Comparison of ENCODE assay signal across 24 cellular contexts in the genomic region with DNA sequence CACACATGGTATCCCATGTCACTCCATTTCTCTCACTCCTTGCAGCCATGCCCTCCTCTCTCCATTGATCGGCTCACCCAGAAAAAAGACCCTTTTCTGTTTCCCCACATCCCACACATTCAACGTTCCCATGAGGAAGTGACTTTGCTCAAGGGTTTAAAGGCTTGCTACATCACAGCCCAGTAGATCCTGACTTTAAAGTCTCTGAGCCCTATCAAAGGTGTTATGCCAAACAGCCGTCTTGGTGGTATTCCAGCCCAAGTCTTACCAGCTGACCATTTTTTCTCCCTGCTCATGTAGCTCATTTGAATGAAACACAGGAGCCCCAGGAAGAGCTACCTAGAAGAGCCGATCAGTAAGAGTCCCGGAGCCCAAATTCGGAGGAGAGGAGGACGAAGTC. TPM values are rescaled to one million over a fixed set of nuclear protein-coding genes. Genes with fewer than 3 reads are reported as not detected.
DNase-seq lines count a peak whose midpoint lies in the region; ATAC-seq and TF ChIP-seq lines count a peak whose summit lies in the region.
"Had no signal": no experiment of that assay in that cellular context is flagged by ENCODE, and none has a peak within 500 bp of the region (broad histone marks: within the 10 kb centered on the region; RNA-seq: fewer than 3 reads in every experiment).

No MANE protein-coding gene starts in this region.

- no peak for TF ChIP-seq POLR2A in body of pancreas (IDR thresholded peaks at IDR 0.05)

- CTCF ChIA-PET in activated CD4-positive, alpha-beta T cell treated with anti-CD3 and anti-CD28 coated beads, Interleukin-2, amount 10 ng/mL, durations not matched to agents 7 days and 5 days (lab: Charles Lee) = no interaction called here
- CTCF ChIA-PET in Caco-2 (lab: Charles Lee) = no interaction called here

- 60 to 68% methylated on average over 7 of the region's 7 CpGs for WGBS in body of pancreas, 2 donors

- H3K4me1 Mint-ChIP-seq in activated CD4-positive, alpha-beta T cell treated with anti-CD3 and anti-CD28 coated beads, Interleukin-2, amount 10 ng/mL, durations not matched to agents 7 days and 5 days = peaks cover 12% of the 10 kb centered on the region
- H3K4me1 Mint-ChIP-seq in Caco-2 (ENCODE audit: low read depth, unreplicated experiment) = peaks cover 25% of the 10 kb centered on the region
- peaks cover 8% of the 10 kb centered on the region for H3K4me1 Mint-ChIP-seq in nephron progenitor cell
- peaks cover 3% of the 10 kb centered on the region; the same call in 2 of the 3 replicates for H3K4me1 Mint-ChIP-seq in GM23338

- ATAC-seq in body of pancreas = no peak
- no peak for ATAC-seq in HG02885 (IDR thresholded peaks at IDR 0.05; ENCODE audit: poor library complexity, unreplicated experiment)
- no peak for ATAC-seq in GM23338
- ATAC-seq: HCT116, left lobe of liver, sciatic nerve had no signal

- no peak for DNase-seq in activated CD4-positive, alpha-beta T cell treated with anti-CD3 and anti-CD28 coated beads, Interleukin-2, amount 10 ng/mL, durations not matched to agents 7 days and 5 days
- DNase-seq in activated CD4-positive, alpha-beta T cell treated with anti-CD3 and anti-CD28 coated beads, Interleukin-2, amount 50 U/mL, for 48 hours = no peak
- DNase-seq in Caco-2 = no peak
- DNase-seq in body of pancreas = peak in 3 of 4 donors; percentile 24 to 53 (median 38)
- DNase-seq in nephron progenitor cell = no peak
- no peak for DNase-seq in Karpas-422
- no peak for DNase-seq in GM23338 (ENCODE audit: low spot score)
- DNase-seq: activated CD4-positive, alpha-beta T cell treated with anti-CD3 and anti-CD28 coated beads for 48 hours; activated CD8-positive, alpha-beta memory T cell treated with anti-CD3 and anti-CD28 coated beads, Interleukin-2, amount 50 U/mL, for 4 hours; central memory CD4-positive, alpha-beta T cell; NCI-H1092 treated with DMSO at 0.1 percent for 48 hours; NCI-H1694 treated with DMSO at 0.1 percent for 48 hours; NCI-H446 treated with DMSO at 0.1 percent for 48 hours; NCI-H82; SIG-M5; stimulated activated CD8-positive, alpha-beta memory T cell treated with anti-CD3 and anti-CD28 coated beads, Interleukin-4, amount 100 ng/mL, for 48 hours; thyroid gland had no signal

- H3K27me3 ChIP-seq in Caco-2 (replicated peaks; ENCODE audit: control insufficient read depth, insufficient read depth, low read length) (no peaks in the 10 kb centered on the region), body of pancreas (no peaks in the 10 kb centered on the region), Karpas-422 (ENCODE audit: low read length) (no peaks in the 10 kb centered on the region), GM23338 (ENCODE audit: insufficient read depth) (no peaks in the 10 kb centered on the region)
- H3K27me3 ChIP-seq: thyroid gland, vagina had no signal

- no peak overlapping the region for H3K9ac ChIP-seq in Karpas-422 (ENCODE audit: low read length)

- no peak overlapping the region for H3K4me3 Mint-ChIP-seq in activated CD4-positive, alpha-beta T cell treated with anti-CD3 and anti-CD28 coated beads, Interleukin-2, amount 10 ng/mL, durations not matched to agents 7 days and 5 days
- peak overlapping the region; percentile 51 for H3K4me3 Mint-ChIP-seq in Caco-2 (ENCODE audit: unreplicated experiment)
- no peak overlapping the region for H3K4me3 Mint-ChIP-seq in nephron progenitor cell
- no peak overlapping the region for H3K4me3 Mint-ChIP-seq in GM23338
- H3K4me3 Mint-ChIP-seq: dendritic cell treated with granulocyte-macrophage colony-stimulating factor and Interleukin-4, amounts not matched to agents 40 ng/mL and 50 ng/mL, for 4 days had no signal

- BruUV-seq in Caco-2 (replicated peaks; lab: Mats Ljungman, UMichigan) = no TSS peak

- H3K79me2 ChIP-seq in Karpas-422 (ENCODE audit: low read length) (no peaks in the 10 kb centered on the region), GM23338 (replicated peaks; ENCODE audit: insufficient read depth) (no peaks in the 10 kb centered on the region)

- TF ChIP-seq CTCF in Caco-2 (IDR thresholded peaks at IDR 0.05; ENCODE audit: insufficient read depth in 1 of 2, low read depth in 1 of 2, low read length in 1 of 2, severe bottlenecking in 1 of 2, unreplicated experiment in 1 of 2) (no peak), body of pancreas (IDR thresholded peaks at IDR 0.05) (no peak), nephron progenitor cell (IDR thresholded peaks at IDR 0.05) (no peak), GM23338 (conservative IDR thresholded peaks at IDR 0.05; ENCODE audit: low read depth in 2 of 2) (no peak)

- no peaks in the 10 kb centered on the region for H3F3A ChIP-seq in GM23338 (replicated peaks; ENCODE audit: low read depth)

- peak overlapping the region; percentile 46 for H3K27ac Mint-ChIP-seq in activated CD4-positive, alpha-beta T cell treated with anti-CD3 and anti-CD28 coated beads, Interleukin-2, amount 10 ng/mL, durations not matched to agents 7 days and 5 days
- peak overlapping the region; percentile 54 for H3K27ac Mint-ChIP-seq in Caco-2 (ENCODE audit: unreplicated experiment)
- H3K27ac Mint-ChIP-seq in nephron progenitor cell = peak overlapping the region; percentile 47
- H3K27ac Mint-ChIP-seq in GM23338 = no peak overlapping the region
- H3K27ac Mint-ChIP-seq: dendritic cell treated with granulocyte-macrophage colony-stimulating factor and Interleukin-4, amounts not matched to agents 40 ng/mL and 50 ng/mL, for 4 days had no signal

- intact Hi-C loops in Caco-2 (cut with micrococcal nuclease; ENCODE audit: unreplicated experiment) = no loop called here
- intact Hi-C loops in body of pancreas (cut with DNase I) = no loop called here

- H3K4me3 ChIP-seq in Caco-2 (ENCODE audit: low read depth, low read length) = no peak overlapping the region
- H3K4me3 ChIP-seq in body of pancreas = no peak overlapping the region
- H3K4me3 ChIP-seq in Karpas-422 (ENCODE audit: low read length) = no peak overlapping the region
- no peak overlapping the region for H3K4me3 ChIP-seq in GM23338
- H3K4me3 ChIP-seq: prostate gland, thyroid gland, vagina had no signal

- peaks cover 33% of the 10 kb centered on the region for H3K4me1 ChIP-seq in Caco-2
- peaks cover 63% of the 10 kb centered on the region for H3K4me1 ChIP-seq in body of pancreas
- no peaks in the 10 kb centered on the region for H3K4me1 ChIP-seq in Karpas-422 (ENCODE audit: low read length)
- H3K4me1 ChIP-seq in GM23338 (ENCODE audit: insufficient read depth) = no peaks in the 10 kb centered on the region
- H3K4me1 ChIP-seq: prostate gland, vagina had no signal

- H4K20me1 ChIP-seq in Karpas-422 (ENCODE audit: insufficient read depth, low read depth, low read length) (no peaks in the 10 kb centered on the region), GM23338 (replicated peaks; ENCODE audit: insufficient read depth) (0 out of 2 replicates have a peak, but pooled peaks cover 2% of the 10 kb centered on the region)

- peak overlapping the region in 2 of 4 donors; percentile 31 to 90 for H3K27ac ChIP-seq in body of pancreas
- H3K27ac ChIP-seq in Karpas-422 (ENCODE audit: low read length) = no peak overlapping the region
- H3K27ac ChIP-seq in GM23338 (ENCODE audit: low read depth) = no peak overlapping the region
- H3K27ac ChIP-seq: prostate gland, vagina had no signal

- no peaks in the 10 kb centered on the region for H3K9me3 ChIP-seq in Caco-2
- H3K9me3 ChIP-seq in body of pancreas = peaks cover 0 to 3% (median 0%) of the 10 kb centered on the region in 3 donors
- no peaks in the 10 kb centered on the region for H3K9me3 ChIP-seq in Karpas-422 (ENCODE audit: low read length)
- H3K9me3 ChIP-seq: prostate gland, thyroid gland, vagina had no signal

- no peaks in the 10 kb centered on the region for H3K9me3 Mint-ChIP-seq in activated CD4-positive, alpha-beta T cell treated with anti-CD3 and anti-CD28 coated beads, Interleukin-2, amount 10 ng/mL, durations not matched to agents 7 days and 5 days
- no peaks in the 10 kb centered on the region for H3K9me3 Mint-ChIP-seq in Caco-2 (ENCODE audit: unreplicated experiment)
- H3K9me3 Mint-ChIP-seq in nephron progenitor cell = no peaks in the 10 kb centered on the region
- H3K9me3 Mint-ChIP-seq in GM23338 = no peaks in the 10 kb centered on the region
- H3K9me3 Mint-ChIP-seq: dendritic cell treated with granulocyte-macrophage colony-stimulating factor and Interleukin-4, amounts not matched to agents 40 ng/mL and 50 ng/mL, for 4 days had no signal

- H3K9me2 ChIP-seq in Karpas-422 (replicated peaks; ENCODE audit: insufficient read depth, low read length) = no peaks in the 10 kb centered on the region
- H3K9me2 ChIP-seq in GM23338 (ENCODE audit: insufficient read depth) = no peaks in the 10 kb centered on the region

- H3K4me2 ChIP-seq in Karpas-422 (ENCODE audit: low read depth, low read length, poor library complexity, severe bottlenecking) (no peak overlapping the region), GM23338 (no peak overlapping the region)

- POLR2A ChIA-PET in activated CD4-positive, alpha-beta T cell treated with anti-CD3 and anti-CD28 coated beads, Interleukin-2, amount 10 ng/mL, durations not matched to agents 7 days and 5 days (lab: Charles Lee) = no interaction called here
- POLR2A ChIA-PET in Caco-2 (lab: Charles Lee) = no interaction called here

- no peaks in the 10 kb centered on the region for H3K27me3 Mint-ChIP-seq in activated CD4-positive, alpha-beta T cell treated with anti-CD3 and anti-CD28 coated beads, Interleukin-2, amount 10 ng/mL, durations not matched to agents 7 days and 5 days
- H3K27me3 Mint-ChIP-seq in Caco-2 (ENCODE audit: insufficient read depth, unreplicated experiment) (no peaks in the 10 kb centered on the region), nephron progenitor cell (ENCODE audit: low read depth, poor library complexity) (no peaks in the 10 kb centered on the region), GM23338 (ENCODE audit: insufficient read depth, low read depth, poor library complexity) (peaks cover 6% of the 10 kb centered on the region)
- H3K27me3 Mint-ChIP-seq: dendritic cell treated with granulocyte-macrophage colony-stimulating factor and Interleukin-4, amounts not matched to agents 40 ng/mL and 50 ng/mL, for 4 days had no signal

- H3K36me3 ChIP-seq in Caco-2 (ENCODE audit: control insufficient read depth, insufficient read depth, low read length) = peaks cover 1% of the 10 kb centered on the region; the same call in 1 of the 2 replicates
- peaks cover 4 to 12% of the 10 kb centered on the region in 2 donors for H3K36me3 ChIP-seq in body of pancreas (replicated peaks in 1 of 2; ENCODE audit: insufficient read depth in 1 of 2, low read depth in 2 of 2)
- peaks cover 32% of the 10 kb centered on the region; the same call in 1 of the 2 replicates for H3K36me3 ChIP-seq in Karpas-422 (ENCODE audit: insufficient read depth, low read length)
- H3K36me3 ChIP-seq in GM23338 (ENCODE audit: insufficient read depth) = peaks cover 21% of the 10 kb centered on the region
- H3K36me3 ChIP-seq: prostate gland had no signal

- H3K36me3 Mint-ChIP-seq in activated CD4-positive, alpha-beta T cell treated with anti-CD3 and anti-CD28 coated beads, Interleukin-2, amount 10 ng/mL, durations not matched to agents 7 days and 5 days (ENCODE audit: low read depth) = peaks cover 36% of the 10 kb centered on the region
- peaks cover 58% of the 10 kb centered on the region for H3K36me3 Mint-ChIP-seq in Caco-2 (ENCODE audit: insufficient read depth, unreplicated experiment)
- peaks cover 46% of the 10 kb centered on the region for H3K36me3 Mint-ChIP-seq in nephron progenitor cell (ENCODE audit: low read depth)
- H3K36me3 Mint-ChIP-seq in GM23338 (ENCODE audit: low read depth) = peaks cover 36% of the 10 kb centered on the region

- H2AFZ ChIP-seq in Karpas-422 (ENCODE audit: low read length) = no peak overlapping the region
- no peak overlapping the region for H2AFZ ChIP-seq in GM23338

RNA-seq across cellular contexts. Expression of gene TXNDC11, which starts 7.4 kb away (rescaled TPM):
- 10 to 100 TPM; 38.5 to 42.7 TPM for total RNA-seq in activated CD4-positive, alpha-beta T cell treated with anti-CD3 and anti-CD28 coated beads, Interleukin-2, amount 10 ng/mL, durations not matched to agents 7 days and 5 days
- total RNA-seq in Caco-2 (2022) (23.5 and 24.3 TPM in 2 replicates), body of pancreas (10 to 100 TPM; 38.4 to 90.3 TPM)
- total RNA-seq in Karpas-422 (2014; rRNA removed; shearing (Covaris generic); ENCODE audit: low replicate concordance) = 28.5 and 49.6 TPM in 2 replicates
- 12.0 and 12.5 TPM in 2 replicates for total RNA-seq in GM23338 (2014; rRNA removed; shearing (Covaris generic))
- 6.3 and 6.8 TPM in 2 replicates for polyA plus RNA-seq in GM23338 (2016; fragmentation: Nextera tagmentation; extraction: Ambion mirVana)

RNA-seq across cellular contexts. Expression of gene ZC3H7A, which starts 47.0 kb away (rescaled TPM):
- total RNA-seq in activated CD4-positive, alpha-beta T cell treated with anti-CD3 and anti-CD28 coated beads, Interleukin-2, amount 10 ng/mL, durations not matched to agents 7 days and 5 days = 10 to 100 TPM; 68.0 to 76.9 TPM
- total RNA-seq in Caco-2 (2022) (42.0 TPM in 2 replicates), body of pancreas (10 to 100 TPM; 26.4 to 49.5 TPM)
- 28.4 and 54.9 TPM in 2 replicates for total RNA-seq in Karpas-422 (2014; rRNA removed; shearing (Covaris generic); ENCODE audit: low replicate concordance)
- 32.7 and 61.3 TPM in 2 replicates for total RNA-seq in GM23338 (2014; rRNA removed; shearing (Covaris generic))
- 42.2 and 49.8 TPM in 2 replicates for polyA plus RNA-seq in GM23338 (2016; fragmentation: Nextera tagmentation; extraction: Ambion mirVana)

Comparison
In these comparisons a context has a peak if more than half of its experiments do, and no peak if none do; other contexts are left out.
1. DNase-seq: peak in body of pancreas (3 of 4); none in activated CD4-positive, alpha-beta T cell treated with anti-CD3 and anti-CD28 coated beads, Interleukin-2, amount 10 ng/mL, durations not matched to agents 7 days and 5 days (single experiment), activated CD4-positive, alpha-beta T cell treated with anti-CD3 and anti-CD28 coated beads, Interleukin-2, amount 50 U/mL, for 48 hours (0 of 2), Caco-2 (0 of 2), nephron progenitor cell (single experiment), Karpas-422 (single experiment) and GM23338 (single experiment).